24 cellular contexts compared by ENCODE assay signal in genomic region chr5:172351240-172351778, GRCh38.
A peak's percentile ranks its signal among the peaks of the same experiment; 100 is the strongest.
DNase-seq lines count a peak whose midpoint lies in the region; FAIRE-seq and TF ChIP-seq lines count a peak whose summit lies in the region.
"Had no signal": no experiment of that assay in that cellular context is flagged by ENCODE, and none has a peak within 500 bp of the region (broad histone marks: within the 10 kb centered on the region; RNA-seq: fewer than 3 reads in every experiment).

No MANE protein-coding gene starts in this region.

- DNase-seq in DMS53 (lab: John Stamatoyannopoulos, UW): peak; percentile 88
- DNase-seq in M059J (ENCODE audit: low read depth): peak; percentile 9
- DNase-seq in left kidney (ENCODE audit: low read depth, low spot score): peak; percentile 26
- DNase-seq in posterior vena cava (ENCODE audit: low spot score): peak; percentile 63
- DNase-seq in GM12891 (ENCODE audit: insufficient read length, low spot score): no peak
- DNase-seq in NK-92 (lab: John Stamatoyannopoulos, UW; ENCODE audit: unreplicated experiment): no peak
- no peak for DNase-seq in Kasumi-1 (lab: John Stamatoyannopoulos, UW)
- no peak for DNase-seq in kidney
- DNase-seq: CD4-positive, alpha-beta T cell; COR-L47; DND-41; KG1; MV-4-11; NCI-H1105 treated with DMSO at 0.1 percent for 48 hours; NCI-H146; NCI-H1930; NCI-H774; NK-92 treated with Interleukin-12 subunit alpha and Interleukin-12 subunit beta, amount 100 ng/mL, for 24 hours; PC-3; SJCRH30 had no signal

- intact Hi-C loops in posterior vena cava (cut with DNase I): no loop called here
- intact Hi-C loops in kidney (cut with DNase I): no loop called here

- H3K27ac ChIP-seq in kidney (ENCODE audit: low read depth in 2 of 2, low read length in 2 of 2): no peak overlapping the region
- H3K27ac ChIP-seq: BLaER1 treated with 17β-estradiol and CSF1 and Interleukin-3, amounts not matched to agents 10 nM and 100 nM; SJCRH30 had no signal

- H3K9me3 ChIP-seq in kidney (ENCODE audit: control insufficient read depth in 1 of 2, low read length in 2 of 2): no peaks in the 10 kb centered on the region
- H3K9me3 ChIP-seq: SJCRH30 had no signal

- H3K9ac ChIP-seq in kidney (ENCODE audit: low read length in 2 of 2): no peak overlapping the region
- H3K9ac ChIP-seq: BLaER1 treated with 17β-estradiol and CSF1 and Interleukin-3, amounts not matched to agents 10 nM and 100 nM had no signal

- no peak for TF ChIP-seq CTCF in kidney (IDR thresholded peaks at IDR 0.05; ENCODE audit: borderline replicate concordance, extremely low read depth, insufficient read depth)

- no peak for TF ChIP-seq POLR2A in GM12891 (IDR thresholded peaks at IDR 0.05; ENCODE audit: low read depth, low read length)

- peaks cover 3% of the 10 kb centered on the region in 2 donors for H3K36me3 ChIP-seq in kidney (ENCODE audit: control insufficient read depth in 1 of 2, insufficient read depth in 2 of 2, low read length in 2 of 2)
- H3K36me3 ChIP-seq: SJCRH30 had no signal

- no peaks in the 10 kb centered on the region for H3K4me1 ChIP-seq in kidney (ENCODE audit: control insufficient read depth in 1 of 2, insufficient read depth in 1 of 2, low read depth in 1 of 2, low read length in 2 of 2)

- FAIRE-seq in GM12891 (lab: Jason Lieb, UNC) (no peak), kidney (lab: Jason Lieb, UNC) (no peak)
- FAIRE-seq: A204.1, GM19239, HTR-8/SVneo had no signal

- H3K4me3 ChIP-seq in kidney (ENCODE audit: low read length in 2 of 2): no peak overlapping the region
- H3K4me3 ChIP-seq: BLaER1 treated with 17β-estradiol and CSF1 and Interleukin-3, amounts not matched to agents 10 nM and 100 nM; SJCRH30 had no signal

TF ChIP-seq in GM12891, 5 proteins besides CTCF, POLR2A, EP300 and RAD21:
- TF ChIP-seq SPI1 (IDR thresholded peaks at IDR 0.05; ENCODE audit: low read depth, low read length) (no peak), POU2F2 (IDR thresholded peaks at IDR 0.05; ENCODE audit: low read depth, low read length) (no peak), TAF1 (IDR thresholded peaks at IDR 0.05; ENCODE audit: low read depth, low read length) (no peak), POLR2AphosphoS5 (IDR thresholded peaks at IDR 0.05; ENCODE audit: low read depth, low read length) (no peak), PAX5 (IDR thresholded peaks at IDR 0.05; ENCODE audit: insufficient read depth, low read length, severe bottlenecking) (no peak)

Comparison
In these comparisons a context has a peak if more than half of its experiments do, and no peak if none do; other contexts are left out.
1. DNase-seq: peak in DMS53 (single experiment), M059J (single experiment), left kidney (single experiment) and posterior vena cava (single experiment); none in GM12891 (single experiment), NK-92 (single experiment), Kasumi-1 (0 of 2) and kidney (single experiment).